In genomic region chr2:12727085-12727484, GRCh38 we compare ENCODE assay signal across 19 cellular contexts. TPM values are rescaled to one million over a fixed set of nuclear protein-coding genes. Genes with fewer than 3 reads are reported as not detected.
DNase-seq lines count a peak whose midpoint lies in the region; ATAC-seq and TF ChIP-seq lines count a peak whose summit lies in the region.
"Had no signal": no experiment of that assay in that cellular context is flagged by ENCODE, and none has a peak within 500 bp of the region (broad histone marks: within the 10 kb centered on the region; RNA-seq: fewer than 3 reads in every experiment).

No MANE protein-coding gene starts in this region.

- intact Hi-C loops in stomach (cut with DNase I; ENCODE audit: low total_unique reads) = no loop called here

- peaks cover 59% of the 10 kb centered on the region for H3K36me3 Mint-ChIP-seq in activated naive CD8-positive, alpha-beta T cell treated with anti-CD3 and anti-CD28 coated beads, Interleukin-2, amount 10 ng/mL, durations not matched to agents 7 days and 5 days
- H3K36me3 Mint-ChIP-seq in activated naive CD8-positive, alpha-beta T cell treated with anti-CD3 and anti-CD28 coated beads for 36 hours = peaks cover 24% of the 10 kb centered on the region

- TF ChIP-seq POLR2A in stomach (IDR thresholded peaks at IDR 0.05) = no peak

- H3K4me3 Mint-ChIP-seq in activated naive CD8-positive, alpha-beta T cell treated with anti-CD3 and anti-CD28 coated beads, Interleukin-2, amount 10 ng/mL, durations not matched to agents 7 days and 5 days = no peak overlapping the region
- no peak overlapping the region for H3K4me3 Mint-ChIP-seq in activated naive CD8-positive, alpha-beta T cell treated with anti-CD3 and anti-CD28 coated beads for 36 hours

- no peaks in the 10 kb centered on the region for H3K27me3 Mint-ChIP-seq in activated naive CD8-positive, alpha-beta T cell treated with anti-CD3 and anti-CD28 coated beads, Interleukin-2, amount 10 ng/mL, durations not matched to agents 7 days and 5 days
- H3K27me3 Mint-ChIP-seq in activated naive CD8-positive, alpha-beta T cell treated with anti-CD3 and anti-CD28 coated beads for 36 hours = no peaks in the 10 kb centered on the region
- H3K27me3 Mint-ChIP-seq: stimulated activated naive CD8-positive, alpha-beta T cell treated with anti-CD3 and anti-CD28 coated beads, Interleukin-15, amount 100 ng/mL, for 72 hours had no signal

- no peak overlapping the region for H2AFZ ChIP-seq in SU-DHL-6 (ENCODE audit: low read depth, low read length, severe bottlenecking)

- DNase-seq in activated naive CD8-positive, alpha-beta T cell treated with anti-CD3 and anti-CD28 coated beads, Interleukin-2, amount 10 ng/mL, durations not matched to agents 7 days and 5 days = no peak
- no peak for DNase-seq in activated naive CD8-positive, alpha-beta T cell treated with anti-CD3 and anti-CD28 coated beads for 36 hours
- DNase-seq in iris pigment epithelial cell (ENCODE audit: low read depth) = peak; percentile 42
- no peak for DNase-seq in stomach
- no peak for DNase-seq in COR-L47 (lab: John Stamatoyannopoulos, UW)
- no peak for DNase-seq in SKM-1 (lab: John Stamatoyannopoulos, UW; ENCODE audit: unreplicated experiment)
- no peak for DNase-seq in DMS114 treated with DMSO at 0.1 percent for 48 hours (lab: John Stamatoyannopoulos, UW; ENCODE audit: unreplicated experiment)
- DNase-seq: activated CD4-positive, alpha-beta T cell treated with anti-CD3 and anti-CD28 coated beads for 1 hour; activated T-cell treated with anti-CD3 and anti-CD28 coated beads, Interleukin-2, amount 50 U/mL, for 72 hours; anterior cingulate cortex; dermis blood vessel endothelial cell; DMS53; NCI-H1092 treated with DMSO at 0.1 percent for 48 hours; NCI-H446 treated with DMSO at 0.1 percent for 48 hours; PC-3; stimulated activated naive CD8-positive, alpha-beta T cell treated with anti-CD3 and anti-CD28 coated beads, Interleukin-15, amount 100 ng/mL, for 72 hours; T-helper 1 cell had no signal

- H3K79me2 ChIP-seq in SU-DHL-6 (ENCODE audit: insufficient read depth, low read length) = peaks cover 99% of the 10 kb centered on the region

- no peak for ATAC-seq in activated naive CD8-positive, alpha-beta T cell treated with anti-CD3 and anti-CD28 coated beads, Interleukin-2, amount 10 ng/mL, durations not matched to agents 7 days and 5 days (ENCODE audit: low read depth)
- ATAC-seq: activated T-cell treated with anti-CD3 and anti-CD28 coated beads, Interleukin-2, amount 50 U/mL, for 72 hours; PC-3; stimulated activated naive CD8-positive, alpha-beta T cell treated with anti-CD3 and anti-CD28 coated beads, Interleukin-15, amount 100 ng/mL, for 72 hours had no signal

- H3F3A ChIP-seq in SU-DHL-6 (ENCODE audit: insufficient read depth) = peaks cover 24% of the 10 kb centered on the region

- H3K36me3 ChIP-seq in SU-DHL-6 (ENCODE audit: low read length) (peaks cover 40% of the 10 kb centered on the region), stomach (peaks cover 17 to 77% (median 74%) of the 10 kb centered on the region in 4 donors)

- peaks cover 63% of the 10 kb centered on the region for H3K4me1 Mint-ChIP-seq in activated naive CD8-positive, alpha-beta T cell treated with anti-CD3 and anti-CD28 coated beads, Interleukin-2, amount 10 ng/mL, durations not matched to agents 7 days and 5 days
- peaks cover 55% of the 10 kb centered on the region for H3K4me1 Mint-ChIP-seq in activated naive CD8-positive, alpha-beta T cell treated with anti-CD3 and anti-CD28 coated beads for 36 hours

- H3K27me3 ChIP-seq in SU-DHL-6 (ENCODE audit: low read length) = no peaks in the 10 kb centered on the region
- H3K27me3 ChIP-seq in stomach = no peaks in the 10 kb centered on the region

- POLR2A ChIA-PET in activated naive CD8-positive, alpha-beta T cell treated with anti-CD3 and anti-CD28 coated beads, Interleukin-2, amount 10 ng/mL, durations not matched to agents 7 days and 5 days (lab: Charles Lee) = interaction anchor here (4.2 kb wide), 1 partner anchor 11 kb away, joined by 30 read pairs; the partner anchor contains the start of gene TRIB2

- peaks cover 19% of the 10 kb centered on the region for H4K20me1 ChIP-seq in SU-DHL-6 (ENCODE audit: low read depth, low read length)

- no peak overlapping the region for H3K9ac ChIP-seq in SU-DHL-6 (ENCODE audit: low read length)

- no peak for TF ChIP-seq CTCF in SU-DHL-6 (IDR thresholded peaks at IDR 0.05; ENCODE audit: insufficient read depth, low read length, poor library complexity, severe bottlenecking)
- no peak for TF ChIP-seq CTCF in stomach (IDR thresholded peaks at IDR 0.05)

- WGBS in stomach, 5 donors = 42 to 70% (median 65%) methylated on average over 6 of the region's 6 CpGs

- H3K27ac Mint-ChIP-seq in activated naive CD8-positive, alpha-beta T cell treated with anti-CD3 and anti-CD28 coated beads, Interleukin-2, amount 10 ng/mL, durations not matched to agents 7 days and 5 days = peak overlapping the region; percentile 90
- H3K27ac Mint-ChIP-seq in activated naive CD8-positive, alpha-beta T cell treated with anti-CD3 and anti-CD28 coated beads for 36 hours = no peak overlapping the region

- H3K9me2 ChIP-seq in SU-DHL-6 (replicated peaks; ENCODE audit: insufficient read depth, low read length) = no peaks in the 10 kb centered on the region

- H3K4me1 ChIP-seq in stomach = peaks cover 47 to 89% (median 66%) of the 10 kb centered on the region in 4 donors

- H3K27ac ChIP-seq in SU-DHL-6 (ENCODE audit: low read depth, low read length) (peak overlapping the region; percentile 77), stomach (peak overlapping the region; percentile 62 to 79 (median 63))

- no peaks in the 10 kb centered on the region for H3K9me3 ChIP-seq in SU-DHL-6 (ENCODE audit: insufficient read depth, low read length)
- H3K9me3 ChIP-seq in stomach = no peaks in the 10 kb centered on the region

- no peaks in the 10 kb centered on the region for H3K9me3 Mint-ChIP-seq in activated naive CD8-positive, alpha-beta T cell treated with anti-CD3 and anti-CD28 coated beads, Interleukin-2, amount 10 ng/mL, durations not matched to agents 7 days and 5 days
- no peaks in the 10 kb centered on the region for H3K9me3 Mint-ChIP-seq in activated naive CD8-positive, alpha-beta T cell treated with anti-CD3 and anti-CD28 coated beads for 36 hours
- H3K9me3 Mint-ChIP-seq: activated T-cell treated with anti-CD3 and anti-CD28 coated beads, Interleukin-2, amount 50 U/mL, for 72 hours; stimulated activated naive CD8-positive, alpha-beta T cell treated with anti-CD3 and anti-CD28 coated beads, Interleukin-15, amount 100 ng/mL, for 72 hours had no signal

- H3K4me3 ChIP-seq in SU-DHL-6 (ENCODE audit: insufficient read depth, low read length, poor library complexity, severe bottlenecking) (no peak overlapping the region), stomach (peak overlapping the region in 1 of 4 donors; percentile 0)
- H3K4me3 ChIP-seq: smooth muscle cell had no signal

- peak overlapping the region; percentile 55 for H3K4me2 ChIP-seq in SU-DHL-6 (ENCODE audit: low read depth, low read length, poor library complexity, severe bottlenecking)
- H3K4me2 ChIP-seq: smooth muscle cell had no signal

- no peak for TF ChIP-seq EP300 in stomach (IDR thresholded peaks at IDR 0.05)

RNA-seq across cellular contexts. Expression of gene TRIB2, which starts 10.3 kb away (rescaled TPM):
- total RNA-seq in activated naive CD8-positive, alpha-beta T cell treated with anti-CD3 and anti-CD28 coated beads, Interleukin-2, amount 10 ng/mL, durations not matched to agents 7 days and 5 days = 10 to 100 TPM; 48.7 to 54.0 TPM
- 1 to 10 TPM; 5.0 to 5.1 TPM for total RNA-seq in activated naive CD8-positive, alpha-beta T cell treated with anti-CD3 and anti-CD28 coated beads for 36 hours
- total RNA-seq in stomach = 100 to 1,000 TPM in 2 of 5 donors, 10 to 100 TPM in 2, 1 to 10 TPM in 1; 6.4 to 226 (median 91.0) TPM
- 10 to 100 TPM; 26.4 to 33.6 (median 29.8) TPM for polyA plus RNA-seq in stomach
